In the genomic region with DNA sequence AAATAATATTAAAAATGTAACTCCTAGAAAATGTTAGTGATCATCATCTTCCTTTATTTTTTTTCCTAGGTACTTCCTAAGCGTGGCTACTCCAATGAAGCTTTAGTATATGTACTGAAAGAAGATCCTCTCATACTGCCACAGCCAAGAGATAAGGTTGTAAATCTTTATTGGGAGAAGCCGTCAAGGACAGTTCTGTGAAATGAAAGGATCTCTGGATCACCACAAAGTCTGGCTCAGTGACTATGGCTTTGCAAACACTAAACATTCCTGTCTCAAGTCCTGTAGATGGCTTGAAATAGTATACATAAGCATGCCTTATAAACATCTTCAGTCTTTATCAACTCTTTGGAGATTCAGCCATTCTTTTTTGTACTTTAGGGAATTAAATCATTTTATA, we compare ENCODE assay signal across 15 cellular contexts.
"Had no signal": no experiment of that assay in that cellular context is flagged by ENCODE, and none has a peak within 500 bp of the region (broad histone marks: within the 10 kb centered on the region; RNA-seq: fewer than 3 reads in every experiment).

No MANE protein-coding gene starts in this region.

- ATAC-seq: mucosa of descending colon; naive thymus-derived CD8-positive, alpha-beta T cell; stimulated activated effector memory CD8-positive, alpha-beta T cell treated with anti-CD3 and anti-CD28 coated beads, Interleukin-12 subunit alpha, Interleukin-12 subunit beta, amount 100 ng/mL, for 72 hours; stimulated activated naive CD8-positive, alpha-beta T cell treated with anti-CD3 and anti-CD28 coated beads, Interleukin-15, Interleukin-2, amounts not matched to agents 100 U/mL and 50 U/mL, for 24 hours had no signal

- H3K4me3 ChIP-seq: coronary artery, heart right ventricle, mucosa of descending colon, suprapubic skin, thyroid gland had no signal

- H3K4me1 ChIP-seq: heart right ventricle, suprapubic skin, thyroid gland had no signal

- H3K27me3 ChIP-seq: heart right ventricle, suprapubic skin, thyroid gland had no signal

- H3K27ac ChIP-seq: coronary artery, heart right ventricle, suprapubic skin, thyroid gland had no signal

- DNase-seq: effector CD4-positive, alpha-beta T cell; heart right ventricle; hypothalamus; islet precursor cell; mucosa of descending colon; naive thymus-derived CD8-positive, alpha-beta T cell; posterior cingulate gyrus; right cardiac atrium; stimulated activated CD4-positive, alpha-beta T cell treated with anti-CD3 and anti-CD28 coated beads, Interleukin-4, amount 100 ng/mL, for 1 hour; stimulated activated CD8-positive, alpha-beta memory T cell treated with anti-CD3 and anti-CD28 coated beads, Interleukin-4, amount 100 ng/mL, for 48 hours; stimulated activated naive CD8-positive, alpha-beta T cell treated with anti-CD3 and anti-CD28 coated beads, Interleukin-15, Interleukin-2, amounts not matched to agents 100 U/mL and 50 U/mL, for 24 hours; thyroid gland had no signal

- H3K36me3 ChIP-seq: suprapubic skin, thyroid gland had no signal

- H3K9me3 ChIP-seq: heart right ventricle, mucosa of descending colon, suprapubic skin, thyroid gland had no signal
